1 cellular context compared by ENCODE assay signal in genomic region chr13:111153279-111153976, GRCh38.
TF ChIP-seq lines count a peak whose summit lies in the region.

No MANE protein-coding gene starts in this region.

TF ChIP-seq in HepG2, 621 proteins besides CTCF, POLR2A, EP300 and RAD21 (continued from another document and continues in another):
- TF ChIP-seq ZNF276 (CRISPR knock-in tag; IDR thresholded peaks at IDR 0.05; ENCODE audit: low read depth) (no peak), CBX1 (IDR thresholded peaks at IDR 0.05; ENCODE audit: low read depth) (peak; percentile 85), ZMYM4 (CRISPR knock-in tag; IDR thresholded peaks at IDR 0.05) (peak; percentile 95), ZBTB2 (CRISPR knock-in tag; IDR thresholded peaks at IDR 0.05; ENCODE audit: low read depth) (peak; percentile 93), GLI4 (CRISPR knock-in tag; IDR thresholded peaks at IDR 0.05; ENCODE audit: borderline replicate concordance) (no peak), AHDC1 (CRISPR knock-in tag; IDR thresholded peaks at IDR 0.05; ENCODE audit: borderline replicate concordance) (no peak), ZNF121 (CRISPR knock-in tag; IDR thresholded peaks at IDR 0.05) (peak; percentile 57; the same call in 1 of the 2 replicates), TAF15 (IDR thresholded peaks at IDR 0.05; ENCODE audit: low read depth, low read length, poor library complexity, severe bottlenecking) (peak; percentile 17), KLF13 (CRISPR knock-in tag; IDR thresholded peaks at IDR 0.05) (no peak; the same call in 1 of the 2 replicates), ZNF883 (CRISPR knock-in tag; IDR thresholded peaks at IDR 0.05; ENCODE audit: not compliant biosample characterization) (peak; percentile 32), NRL (CRISPR knock-in tag; IDR thresholded peaks at IDR 0.05; ENCODE audit: borderline replicate concordance) (peak; percentile 79; the same call in 1 of the 2 replicates), ZNF329 (CRISPR knock-in tag; IDR thresholded peaks at IDR 0.05; ENCODE audit: low read depth) (no peak), ZNF552 (CRISPR knock-in tag; IDR thresholded peaks at IDR 0.05; ENCODE audit: borderline replicate concordance) (0 out of 2 replicates have a peak, but pooled peaks have one; percentile 32), HBP1 (CRISPR knock-in tag; IDR thresholded peaks at IDR 0.05; ENCODE audit: low read depth) (no peak; the same call in none of the 2 replicates), FOXO1 (CRISPR knock-in tag; IDR thresholded peaks at IDR 0.05) (peak; percentile 9; the same call in 1 of the 2 replicates), E2F1 (CRISPR knock-in tag; IDR thresholded peaks at IDR 0.05) (peak; percentile 91), ZNF614 (CRISPR knock-in tag; IDR thresholded peaks at IDR 0.05; ENCODE audit: borderline replicate concordance) (peak; percentile 43; the same call in 1 of the 2 replicates), FOXM1 (CRISPR knock-in tag; IDR thresholded peaks at IDR 0.05) (0 out of 2 replicates have a peak, but pooled peaks have one; percentile 30), PHF5A (CRISPR knock-in tag; IDR thresholded peaks at IDR 0.05; ENCODE audit: low read depth, unreplicated experiment) (peak; percentile 59), KAT7 (CRISPR knock-in tag; IDR thresholded peaks at IDR 0.05; ENCODE audit: borderline replicate concordance) (peak; percentile 43; the same call in 1 of the 2 replicates), SALL1 (CRISPR knock-in tag; IDR thresholded peaks at IDR 0.05) (peak; percentile 79), BCLAF1 (IDR thresholded peaks at IDR 0.05) (no peak), POLR2AphosphoS5 (IDR thresholded peaks at IDR 0.05; ENCODE audit: low read depth, low read length) (peak; percentile 81), GATA4 (IDR thresholded peaks at IDR 0.05; ENCODE audit: borderline replicate concordance, low read depth) (peak; percentile 35; the same call in 1 of the 2 replicates), XRCC5 (optimal IDR thresholded peaks at IDR 0.05; ENCODE audit: low read length) (peak; percentile 50), ZNF30 (CRISPR knock-in tag; IDR thresholded peaks at IDR 0.05) (no peak), ZNF703 (CRISPR knock-in tag; IDR thresholded peaks at IDR 0.05; ENCODE audit: borderline replicate concordance) (peak; percentile 32; the same call in 1 of the 2 replicates), MTF2 (CRISPR knock-in tag; IDR thresholded peaks at IDR 0.05; ENCODE audit: borderline replicate concordance) (peak; percentile 73; the same call in 1 of the 2 replicates), BATF2 (CRISPR knock-in tag; IDR thresholded peaks at IDR 0.05) (no peak), YY1 (IDR thresholded peaks at IDR 0.05; ENCODE audit: insufficient read depth, insufficient replicate concordance, low read depth, low read length) (peak; percentile 63), STAT6 (CRISPR knock-in tag; IDR thresholded peaks at IDR 0.05; ENCODE audit: borderline replicate concordance) (no peak; the same call in 1 of the 2 replicates), ZNF382 (CRISPR knock-in tag; IDR thresholded peaks at IDR 0.05; ENCODE audit: borderline replicate concordance) (no peak), PREB (CRISPR knock-in tag; IDR thresholded peaks at IDR 0.05) (no peak), TFAP4 (IDR thresholded peaks at IDR 0.05; ENCODE audit: borderline replicate concordance, low read depth) (no peak), PHB2 (IDR thresholded peaks at IDR 0.05; ENCODE audit: partially characterized antibody) (no peak), ZNF549 (CRISPR knock-in tag; IDR thresholded peaks at IDR 0.05) (no peak), NFE2 (CRISPR knock-in tag; IDR thresholded peaks at IDR 0.05) (no peak), ZNF678 (CRISPR knock-in tag; IDR thresholded peaks at IDR 0.05) (no peak), ZNF567 (CRISPR knock-in tag; IDR thresholded peaks at IDR 0.05; ENCODE audit: borderline replicate concordance) (no peak; the same call in none of the 2 replicates), NFE2L2 (IDR thresholded peaks at IDR 0.05; ENCODE audit: low read length) (no peak), ZNF282 (IDR thresholded peaks at IDR 0.05; ENCODE audit: partially characterized antibody) (no peak)
